19 cellular contexts compared by ENCODE assay signal in the genomic region with DNA sequence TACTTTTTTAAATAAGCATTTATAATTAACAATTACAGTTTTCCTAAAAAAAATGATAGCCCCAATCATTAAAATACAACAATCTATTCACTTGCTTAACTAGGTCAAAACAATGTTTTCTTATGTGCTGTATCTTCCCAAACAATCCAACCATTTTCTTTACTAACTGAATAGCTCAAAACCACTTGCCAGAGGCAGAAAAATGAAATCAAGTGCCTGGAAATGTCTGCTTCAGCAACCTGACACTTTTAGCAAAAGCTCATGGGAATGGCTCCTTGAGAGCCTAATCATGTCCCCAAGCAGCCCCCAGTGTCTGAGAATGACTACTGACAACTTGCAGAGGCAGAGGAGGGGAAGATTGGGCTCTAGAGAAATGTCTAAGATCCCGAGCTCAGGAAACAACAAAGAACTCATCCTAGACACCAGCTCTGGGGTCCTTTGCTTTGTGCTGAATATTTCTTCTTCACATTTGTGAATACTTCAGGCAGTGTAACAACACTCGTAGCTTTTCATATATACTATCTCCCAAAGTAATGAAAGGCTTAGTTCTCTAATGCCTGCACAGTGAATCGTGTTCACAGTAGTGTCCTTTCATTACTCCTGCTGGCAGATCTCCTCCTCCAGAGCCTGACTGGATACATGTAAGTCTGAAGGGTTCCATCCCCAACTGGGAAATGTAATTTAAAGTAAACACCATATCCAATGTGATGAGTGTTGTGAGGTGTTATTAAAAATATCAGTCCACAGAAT.
"Had no signal": no experiment of that assay in that cellular context is flagged by ENCODE, and none has a peak within 500 bp of the region (broad histone marks: within the 10 kb centered on the region; RNA-seq: fewer than 3 reads in every experiment).

No MANE protein-coding gene starts in this region.

- DNase-seq: activated CD4-positive, alpha-beta memory T cell treated with anti-CD3 and anti-CD28 coated beads, Interleukin-2, amount 10 ng/mL, durations not matched to agents 7 days and 5 days; activated CD4-positive, alpha-beta T cell treated with anti-CD3 and anti-CD28 coated beads for 36 hours; activated gamma-delta T cell treated with Interleukin-2 at 50 U/mL for 16 hours; activated naive CD8-positive, alpha-beta T cell treated with anti-CD3 and anti-CD28 coated beads, Interleukin-2, amount 10 ng/mL, durations not matched to agents 7 days and 5 days; activated T-cell treated with anti-CD3 and anti-CD28 coated beads, Interleukin-2, amount 50 U/mL, for 72 hours; esophagus squamous epithelium; foreskin fibroblast; left colon; stimulated activated CD4-positive, alpha-beta T cell treated with anti-CD3 and anti-CD28 coated beads, Interleukin-2, amount 100 ng/mL, for 24 hours; stimulated activated naive CD4-positive, alpha-beta T cell; T-helper 1 cell; upper lobe of left lung; WERI-Rb-1 had no signal

- H3K36me3 Mint-ChIP-seq: activated naive CD8-positive, alpha-beta T cell treated with anti-CD3 and anti-CD28 coated beads, Interleukin-2, amount 10 ng/mL, durations not matched to agents 7 days and 5 days; memory B cell had no signal

- H3K4me3 ChIP-seq: breast epithelium, esophagus squamous epithelium, prostate gland, suprapubic skin, upper lobe of left lung had no signal

- H3K4me1 ChIP-seq: breast epithelium, prostate gland, suprapubic skin had no signal

- H3K4me3 Mint-ChIP-seq: activated CD4-positive, alpha-beta memory T cell treated with anti-CD3 and anti-CD28 coated beads, Interleukin-2, amount 10 ng/mL, durations not matched to agents 7 days and 5 days; activated CD4-positive, alpha-beta T cell treated with anti-CD3 and anti-CD28 coated beads for 36 hours; activated naive CD8-positive, alpha-beta T cell treated with anti-CD3 and anti-CD28 coated beads, Interleukin-2, amount 10 ng/mL, durations not matched to agents 7 days and 5 days; activated T-cell treated with anti-CD3 and anti-CD28 coated beads, Interleukin-2, amount 50 U/mL, for 72 hours; memory B cell had no signal

- H3K27ac Mint-ChIP-seq: activated CD4-positive, alpha-beta memory T cell treated with anti-CD3 and anti-CD28 coated beads, Interleukin-2, amount 10 ng/mL, durations not matched to agents 7 days and 5 days; activated CD4-positive, alpha-beta T cell treated with anti-CD3 and anti-CD28 coated beads for 36 hours; activated naive CD8-positive, alpha-beta T cell treated with anti-CD3 and anti-CD28 coated beads, Interleukin-2, amount 10 ng/mL, durations not matched to agents 7 days and 5 days; activated T-cell treated with anti-CD3 and anti-CD28 coated beads, Interleukin-2, amount 50 U/mL, for 72 hours; memory B cell had no signal

- H3K9me3 Mint-ChIP-seq: activated T-cell treated with anti-CD3 and anti-CD28 coated beads, Interleukin-2, amount 50 U/mL, for 72 hours; memory B cell had no signal

- H3K36me3 ChIP-seq: breast epithelium, esophagus squamous epithelium, neutrophil, prostate gland, suprapubic skin, upper lobe of left lung, WERI-Rb-1 had no signal

- H3K27ac ChIP-seq: breast epithelium, neutrophil, prostate gland, suprapubic skin, upper lobe of left lung, WERI-Rb-1 had no signal

- H3K4me1 Mint-ChIP-seq: activated CD4-positive, alpha-beta memory T cell treated with anti-CD3 and anti-CD28 coated beads, Interleukin-2, amount 10 ng/mL, durations not matched to agents 7 days and 5 days; activated CD4-positive, alpha-beta T cell treated with anti-CD3 and anti-CD28 coated beads for 36 hours; activated naive CD8-positive, alpha-beta T cell treated with anti-CD3 and anti-CD28 coated beads, Interleukin-2, amount 10 ng/mL, durations not matched to agents 7 days and 5 days; memory B cell had no signal

- H3K9me3 ChIP-seq: breast epithelium, esophagus squamous epithelium, neutrophil, prostate gland, suprapubic skin, upper lobe of left lung had no signal

- ATAC-seq: activated CD4-positive, alpha-beta T cell treated with anti-CD3 and anti-CD28 coated beads for 36 hours; activated T-cell treated with anti-CD3 and anti-CD28 coated beads, Interleukin-2, amount 50 U/mL, for 72 hours; left colon; sciatic nerve had no signal

- H3K27me3 ChIP-seq: breast epithelium, esophagus squamous epithelium, neutrophil, suprapubic skin, upper lobe of left lung had no signal
